ENCODE assay signal across 1 cellular context in genomic region chr14:20919038-20919755, GRCh38.
A peak's percentile ranks its signal among the peaks of the same experiment; 100 is the strongest.
TF ChIP-seq lines count a peak whose summit lies in the region.

No MANE protein-coding gene starts in this region.

TF ChIP-seq in HepG2, 621 proteins besides CTCF, POLR2A, EP300 and RAD21 (continued from another document):
- TF ChIP-seq, protein P1, sequence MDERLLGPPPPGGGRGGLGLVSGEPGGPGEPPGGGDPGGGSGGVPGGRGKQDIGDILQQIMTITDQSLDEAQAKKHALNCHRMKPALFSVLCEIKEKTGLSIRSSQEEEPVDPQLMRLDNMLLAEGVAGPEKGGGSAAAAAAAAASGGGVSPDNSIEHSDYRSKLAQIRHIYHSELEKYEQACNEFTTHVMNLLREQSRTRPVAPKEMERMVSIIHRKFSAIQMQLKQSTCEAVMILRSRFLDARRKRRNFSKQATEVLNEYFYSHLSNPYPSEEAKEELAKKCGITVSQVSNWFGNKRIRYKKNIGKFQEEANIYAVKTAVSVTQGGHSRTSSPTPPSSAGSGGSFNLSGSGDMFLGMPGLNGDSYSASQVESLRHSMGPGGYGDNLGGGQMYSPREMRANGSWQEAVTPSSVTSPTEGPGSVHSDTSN (CRISPR knock-in tag; IDR thresholded peaks at IDR 0.05), result peak; percentile 61
- peak; percentile 11; the same call in 1 of the 2 replicates for TF ChIP-seq FOSL2 (CRISPR knock-in tag; IDR thresholded peaks at IDR 0.05)
